1 cellular context compared by ENCODE assay signal in the genomic region with DNA sequence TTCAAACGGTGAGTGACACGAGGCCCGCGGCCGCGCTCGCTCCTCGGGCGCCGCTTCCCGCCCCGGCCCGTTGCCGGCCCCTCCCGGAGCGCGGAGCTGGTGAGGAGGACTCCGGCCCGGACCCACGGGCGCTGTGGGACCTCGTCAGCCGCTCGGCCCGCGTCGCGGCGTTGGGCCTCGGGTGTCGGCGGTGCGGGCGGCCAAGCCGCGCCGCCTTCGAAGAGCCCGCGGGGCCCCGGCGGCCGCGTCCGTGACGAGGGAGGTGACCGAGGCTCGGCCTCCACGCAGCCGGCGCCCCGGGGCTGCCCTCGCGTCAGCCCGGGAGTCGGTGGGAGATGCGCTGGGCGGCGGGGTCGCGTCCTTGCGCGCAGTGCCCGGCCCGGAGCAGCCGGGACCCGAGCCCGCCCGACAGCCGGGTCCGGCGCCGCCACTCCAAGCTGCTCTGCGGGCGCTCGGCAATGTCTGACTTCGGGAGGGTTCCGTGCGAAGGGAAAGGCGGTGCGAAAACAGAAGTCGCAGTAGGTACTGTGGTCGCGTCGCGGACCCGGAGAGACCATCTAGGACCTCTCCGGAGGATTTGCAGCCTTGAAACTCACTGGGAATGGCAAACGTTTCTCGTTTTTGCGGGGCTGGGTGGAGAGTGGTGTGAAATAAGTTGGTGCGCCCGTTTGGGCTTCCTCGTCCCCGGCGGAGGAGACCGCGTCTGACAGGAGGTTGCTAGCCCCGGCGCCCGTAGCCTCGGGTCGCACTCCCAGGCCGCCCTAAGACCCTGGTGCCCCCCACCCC.
TF ChIP-seq lines count a peak whose summit lies in the region.

No MANE protein-coding gene starts in this region.

TF ChIP-seq in endothelial cell of umbilical vein, 7 proteins besides CTCF, POLR2A, EP300 and RAD21 (continued from another document):
- TF ChIP-seq, protein P1, sequence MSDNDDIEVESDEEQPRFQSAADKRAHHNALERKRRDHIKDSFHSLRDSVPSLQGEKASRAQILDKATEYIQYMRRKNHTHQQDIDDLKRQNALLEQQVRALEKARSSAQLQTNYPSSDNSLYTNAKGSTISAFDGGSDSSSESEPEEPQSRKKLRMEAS (IDR thresholded peaks at IDR 0.05; ENCODE audit: insufficient read depth, insufficient read length), result no peak
- TF ChIP-seq EZH2 (IDR thresholded peaks at IDR 0.05; ENCODE audit: borderline replicate concordance, low read depth, low read length, severe bottlenecking) (no peak), FOS (IDR thresholded peaks at IDR 0.05; ENCODE audit: borderline replicate concordance, insufficient read depth, low read length) (no peak), GATA2 (IDR thresholded peaks at IDR 0.05; ENCODE audit: insufficient read depth, insufficient read length, low read depth, low read length) (no peak), MYC (IDR thresholded peaks at IDR 0.05; ENCODE audit: low read depth, low read length) (no peak)
